ENCODE assay signal across 25 cellular contexts in genomic region chr1:228408869-228409805, GRCh38. TPM values are rescaled to one million over a fixed set of nuclear protein-coding genes. Genes with fewer than 3 reads are reported as not detected.
A peak's percentile ranks its signal among the peaks of the same experiment; 100 is the strongest.
DNase-seq lines count a peak whose midpoint lies in the region; ATAC-seq, FAIRE-seq and TF ChIP-seq lines count a peak whose summit lies in the region.
"Had no signal": no experiment of that assay in that cellular context is flagged by ENCODE, and none has a peak within 500 bp of the region (broad histone marks: within the 10 kb centered on the region; RNA-seq: fewer than 3 reads in every experiment).

No MANE protein-coding gene starts in this region.

- POLR2A ChIA-PET in activated CD4-positive, alpha-beta T cell treated with anti-CD3 and anti-CD28 coated beads, Interleukin-2, amount 10 ng/mL, durations not matched to agents 7 days and 5 days (lab: Charles Lee) = no interaction called here

- no peaks in the 10 kb centered on the region for H3K9me2 ChIP-seq in neural cell (ENCODE audit: insufficient read depth, low read length)

- no peaks in the 10 kb centered on the region for H3K36me3 ChIP-seq in CD4-positive, CD25-positive, alpha-beta regulatory T cell (ENCODE audit: control insufficient read depth, insufficient read depth, low read length)
- no peaks in the 10 kb centered on the region for H3K36me3 ChIP-seq in neural cell (ENCODE audit: insufficient read depth, low read length)
- H3K36me3 ChIP-seq: thyroid gland had no signal

- DNase-seq in activated CD4-positive, alpha-beta T cell treated with anti-CD3 and anti-CD28 coated beads, Interleukin-2, amount 10 ng/mL, durations not matched to agents 7 days and 5 days = no peak
- no peak for DNase-seq in activated CD4-positive, alpha-beta T cell treated with anti-CD3 and anti-CD28 coated beads, Interleukin-2, amount 50 U/mL, for 4 hours
- DNase-seq in CD4-positive, CD25-positive, alpha-beta regulatory T cell = no peak
- DNase-seq in urothelium cell line (ENCODE audit: low spot score) (no peak), SKM-1 treated with dmso at 0.1 percent for 144 hours (lab: John Stamatoyannopoulos, UW; ENCODE audit: unreplicated experiment) (no peak)
- DNase-seq: activated CD4-positive, alpha-beta T cell treated with anti-CD3 and anti-CD28 coated beads, Interleukin-2, amount 50 U/mL, for 48 hours; activated gamma-delta T cell; C1 segment of cervical spinal cord; cortex of kidney; NCI-H2107; NCI-H526; small intestine; T1000; thyroid gland had no signal

- TF ChIP-seq CTCF in neural cell (IDR thresholded peaks at IDR 0.05; ENCODE audit: poor library complexity, severe bottlenecking) = no peak

- no peaks in the 10 kb centered on the region for H3F3A ChIP-seq in neural cell (ENCODE audit: insufficient read depth, low read length, poor library complexity, severe bottlenecking)

- no peak overlapping the region for H3K27ac Mint-ChIP-seq in activated CD4-positive, alpha-beta T cell treated with anti-CD3 and anti-CD28 coated beads, Interleukin-2, amount 10 ng/mL, durations not matched to agents 7 days and 5 days
- H3K27ac Mint-ChIP-seq in CD4-positive, CD25-positive, alpha-beta regulatory T cell = no peak overlapping the region
- H3K27ac Mint-ChIP-seq in activated T-helper 17 cell treated with anti-CD3 and anti-CD28 coated beads, Interleukin-2, amount 50 U/mL, for 72 hours = no peak overlapping the region
- H3K27ac Mint-ChIP-seq: progenitor cell of endocrine pancreas had no signal

- no peaks in the 10 kb centered on the region for H3K27me3 Mint-ChIP-seq in activated CD4-positive, alpha-beta T cell treated with anti-CD3 and anti-CD28 coated beads, Interleukin-2, amount 10 ng/mL, durations not matched to agents 7 days and 5 days
- H3K27me3 Mint-ChIP-seq in CD4-positive, CD25-positive, alpha-beta regulatory T cell = no peaks in the 10 kb centered on the region
- no peaks in the 10 kb centered on the region for H3K27me3 Mint-ChIP-seq in activated T-helper 17 cell treated with anti-CD3 and anti-CD28 coated beads, Interleukin-2, amount 50 U/mL, for 72 hours
- H3K27me3 Mint-ChIP-seq: progenitor cell of endocrine pancreas had no signal

- peaks cover 33% of the 10 kb centered on the region for H3K4me1 ChIP-seq in CD4-positive, CD25-positive, alpha-beta regulatory T cell (ENCODE audit: control insufficient read depth, insufficient read depth, low read length, poor library complexity, severe bottlenecking)

- H3K79me2 ChIP-seq in neural cell (replicated peaks; ENCODE audit: insufficient read depth, low read length) = peaks cover 25% of the 10 kb centered on the region

- FAIRE-seq in urothelium cell line (lab: Jason Lieb, UNC) = no peak
- FAIRE-seq: A204.1, frontal cortex, small intestine had no signal

- H4K20me1 ChIP-seq in neural cell (ENCODE audit: insufficient read depth) = no peaks in the 10 kb centered on the region

- peaks cover 33% of the 10 kb centered on the region for H3K4me1 Mint-ChIP-seq in activated CD4-positive, alpha-beta T cell treated with anti-CD3 and anti-CD28 coated beads, Interleukin-2, amount 10 ng/mL, durations not matched to agents 7 days and 5 days
- H3K4me1 Mint-ChIP-seq in CD4-positive, CD25-positive, alpha-beta regulatory T cell = peaks cover 4 to 38% (median 17%) of the 10 kb centered on the region in 4 donors
- peaks cover 12% of the 10 kb centered on the region for H3K4me1 Mint-ChIP-seq in activated T-helper 17 cell treated with anti-CD3 and anti-CD28 coated beads, Interleukin-2, amount 50 U/mL, for 72 hours

- no peak for ATAC-seq in CD4-positive, CD25-positive, alpha-beta regulatory T cell (ENCODE audit: low read depth in 2 of 2)
- ATAC-seq in activated T-helper 17 cell treated with anti-CD3 and anti-CD28 coated beads, Interleukin-2, amount 50 U/mL, for 72 hours (replicated peaks) = no peak
- no peak for ATAC-seq in HG02870 (IDR thresholded peaks at IDR 0.05; ENCODE audit: unreplicated experiment)
- ATAC-seq: K562, left lobe of liver had no signal

- H2AFZ ChIP-seq in neural cell (ENCODE audit: low read depth, low read length) = no peak overlapping the region

- CTCF ChIA-PET in activated CD4-positive, alpha-beta T cell treated with anti-CD3 and anti-CD28 coated beads, Interleukin-2, amount 10 ng/mL, durations not matched to agents 7 days and 5 days (lab: Charles Lee) = interaction anchor here (0.5 kb wide), 1 partner anchor 1580 kb away, joined by 4 read pairs; no protein-coding TSS in a partner anchor

- H3K27ac ChIP-seq in CD4-positive, CD25-positive, alpha-beta regulatory T cell (ENCODE audit: insufficient read depth, low read length, poor library complexity, severe bottlenecking) = no peak overlapping the region
- no peak overlapping the region for H3K27ac ChIP-seq in neural cell (ENCODE audit: low read length)
- H3K27ac ChIP-seq: SJSA1, thyroid gland had no signal

- H3K9me3 Mint-ChIP-seq in activated CD4-positive, alpha-beta T cell treated with anti-CD3 and anti-CD28 coated beads, Interleukin-2, amount 10 ng/mL, durations not matched to agents 7 days and 5 days = no peaks in the 10 kb centered on the region
- H3K9me3 Mint-ChIP-seq in CD4-positive, CD25-positive, alpha-beta regulatory T cell = peaks cover 0 to 1% (median 0%) of the 10 kb centered on the region in 7 donors
- H3K9me3 Mint-ChIP-seq in activated T-helper 17 cell treated with anti-CD3 and anti-CD28 coated beads, Interleukin-2, amount 50 U/mL, for 72 hours = no peaks in the 10 kb centered on the region

- H3K9me3 ChIP-seq in CD4-positive, CD25-positive, alpha-beta regulatory T cell (ENCODE audit: control insufficient read depth in 2 of 2, low read length in 2 of 2) = no peaks in the 10 kb centered on the region
- H3K9me3 ChIP-seq in neural cell (ENCODE audit: low read length) = no peaks in the 10 kb centered on the region
- H3K9me3 ChIP-seq: thyroid gland had no signal

- no peak for TF ChIP-seq RAD21 in neural cell (conservative IDR thresholded peaks at IDR 0.05)

- H3K4me2 ChIP-seq in neural cell (ENCODE audit: low read length) = no peak overlapping the region

- H3K4me3 ChIP-seq in CD4-positive, CD25-positive, alpha-beta regulatory T cell (ENCODE audit: low read depth, low read length) = no peak overlapping the region
- H3K4me3 ChIP-seq in neural cell (ENCODE audit: low read length) = peak overlapping the region; percentile 95
- H3K4me3 ChIP-seq: K562, SJSA1, thyroid gland had no signal

- H3K36me3 Mint-ChIP-seq in activated CD4-positive, alpha-beta T cell treated with anti-CD3 and anti-CD28 coated beads, Interleukin-2, amount 10 ng/mL, durations not matched to agents 7 days and 5 days (ENCODE audit: low read depth) = peaks cover 11% of the 10 kb centered on the region
- H3K36me3 Mint-ChIP-seq in CD4-positive, CD25-positive, alpha-beta regulatory T cell = no peaks in the 10 kb centered on the region
- H3K36me3 Mint-ChIP-seq in activated T-helper 17 cell treated with anti-CD3 and anti-CD28 coated beads, Interleukin-2, amount 50 U/mL, for 72 hours (ENCODE audit: low read depth) = peaks cover 24% of the 10 kb centered on the region

- H3K27me3 ChIP-seq in CD4-positive, CD25-positive, alpha-beta regulatory T cell (ENCODE audit: control insufficient read depth, insufficient read depth, low read length) = no peaks in the 10 kb centered on the region
- H3K27me3 ChIP-seq in neural cell (ENCODE audit: insufficient read depth, low read depth, low read length) = no peaks in the 10 kb centered on the region
- H3K27me3 ChIP-seq: SJSA1, thyroid gland had no signal

- TF ChIP-seq EP300 in neural cell (conservative IDR thresholded peaks at IDR 0.05; ENCODE audit: poor library complexity, severe bottlenecking) = no peak

- H3K4me3 Mint-ChIP-seq in activated CD4-positive, alpha-beta T cell treated with anti-CD3 and anti-CD28 coated beads, Interleukin-2, amount 10 ng/mL, durations not matched to agents 7 days and 5 days = peak overlapping the region; percentile 25
- peak overlapping the region; percentile 38 to 89 (median 67) for H3K4me3 Mint-ChIP-seq in CD4-positive, CD25-positive, alpha-beta regulatory T cell
- peak overlapping the region; percentile 95 for H3K4me3 Mint-ChIP-seq in activated T-helper 17 cell treated with anti-CD3 and anti-CD28 coated beads, Interleukin-2, amount 50 U/mL, for 72 hours

- no peak overlapping the region for H3K9ac ChIP-seq in neural cell (ENCODE audit: low read length)

TF ChIP-seq in neural cell, 6 proteins besides CTCF, POLR2A, EP300 and RAD21 (continues in another document):
- no peak for TF ChIP-seq MXI1 (conservative IDR thresholded peaks at IDR 0.05; ENCODE audit: poor library complexity, severe bottlenecking)

RNA-seq across cellular contexts. Expression of gene TRIM11, which starts 2.5 kb away (rescaled TPM):
- 10 to 100 TPM; 54.4 to 62.4 TPM for total RNA-seq in activated CD4-positive, alpha-beta T cell treated with anti-CD3 and anti-CD28 coated beads, Interleukin-2, amount 10 ng/mL, durations not matched to agents 7 days and 5 days
- 63.4 TPM for total RNA-seq in CD4-positive, CD25-positive, alpha-beta regulatory T cell
- 10 to 100 TPM; 16.4 to 23.5 (median 19.5) TPM for polyA plus RNA-seq in CD4-positive, CD25-positive, alpha-beta regulatory T cell
- total RNA-seq in activated T-helper 17 cell treated with anti-CD3 and anti-CD28 coated beads, Interleukin-2, amount 50 U/mL, for 72 hours = 10 to 100 TPM; 41.7 to 48.6 TPM
- 25.1 and 28.5 TPM in 2 replicates for polyA plus RNA-seq in neural cell
- 34.5 and 38.5 TPM in 2 replicates for polyA minus RNA-seq in neural cell

RNA-seq across cellular contexts. Expression of gene TRIM17, which starts 7.5 kb away (rescaled TPM):
- under 1 TPM; 0.73 to 0.99 TPM for total RNA-seq in activated CD4-positive, alpha-beta T cell treated with anti-CD3 and anti-CD28 coated beads, Interleukin-2, amount 10 ng/mL, durations not matched to agents 7 days and 5 days
- total RNA-seq in CD4-positive, CD25-positive, alpha-beta regulatory T cell = 0.30 TPM
- polyA plus RNA-seq in CD4-positive, CD25-positive, alpha-beta regulatory T cell = under 1 TPM in 3 of 4 donors, not detected in 1; 0.41 to 0.61 (median 0.41) TPM
- 1 to 10 TPM; 1.7 to 1.9 TPM for total RNA-seq in activated T-helper 17 cell treated with anti-CD3 and anti-CD28 coated beads, Interleukin-2, amount 50 U/mL, for 72 hours
- 0.14 TPM in 1 of 2 replicates, not detected in the other for polyA plus RNA-seq in neural cell
- 0.49 TPM in 1 of 2 replicates, not detected in the other for polyA minus RNA-seq in neural cell
- total RNA-seq: Daoy, H4, K562, left lobe of liver, SJSA1 had no signal
- polyA plus RNA-seq: K562 had no signal

Comparison
In these comparisons a context has a peak if more than half of its experiments do, and no peak if none do; other contexts are left out.
1. H3K4me3 Mint-ChIP-seq: peak in every context shown above with its lines; median percentile 95 in activated T-helper 17 cell treated with anti-CD3 and anti-CD28 coated beads, Interleukin-2, amount 50 U/mL, for 72 hours; 67 in CD4-positive, CD25-positive, alpha-beta regulatory T cell; 25 in activated CD4-positive, alpha-beta T cell treated with anti-CD3 and anti-CD28 coated beads, Interleukin-2, amount 10 ng/mL, durations not matched to agents 7 days and 5 days.